Comparison of ENCODE assay signal across 13 cellular contexts in genomic region chr20:4896119-4896700, GRCh38.
DNase-seq lines count a peak whose midpoint lies in the region; ATAC-seq and TF ChIP-seq lines count a peak whose summit lies in the region.
"Had no signal": no experiment of that assay in that cellular context is flagged by ENCODE, and none has a peak within 500 bp of the region (broad histone marks: within the 10 kb centered on the region; RNA-seq: fewer than 3 reads in every experiment).

No MANE protein-coding gene starts in this region.

- TF ChIP-seq CTCF in PC-3 (conservative IDR thresholded peaks at IDR 0.05; ENCODE audit: low read depth, low read length) (no peak), GM10266 (IDR thresholded peaks at IDR 0.05; ENCODE audit: control insufficient read depth, insufficient read depth, low read depth, missing control alignments) (no peak)

- H3K27me3 ChIP-seq in H7 (ENCODE audit: control insufficient read depth, insufficient read depth, low read length) (no peaks in the 10 kb centered on the region), PC-3 (ENCODE audit: low read length) (no peaks in the 10 kb centered on the region), iPS-18a (ENCODE audit: control insufficient read depth, insufficient read depth, low read length) (no peaks in the 10 kb centered on the region)
- H3K27me3 ChIP-seq: BE2C had no signal

- H3K36me3 ChIP-seq in H7 (replicated peaks; ENCODE audit: control insufficient read depth, insufficient read depth, low read length) (no peaks in the 10 kb centered on the region), PC-3 (ENCODE audit: low read depth, low read length) (peaks cover 7% of the 10 kb centered on the region; the same call in 1 of the 2 replicates), iPS-18a (ENCODE audit: control insufficient read depth, low read depth, low read length) (no peaks in the 10 kb centered on the region)
- H3K36me3 ChIP-seq: BE2C had no signal

- no peaks in the 10 kb centered on the region for H3K9me3 Mint-ChIP-seq in stimulated activated naive B cell treated with anti-CD40 and anti-IgM and Interleukin-4, amounts not matched to agents 10 μg/mL and 1 μg/mL and 100 μg/mL, for 72 hours

- H4K20me1 ChIP-seq in PC-3 (ENCODE audit: low read length): no peaks in the 10 kb centered on the region

- ATAC-seq in PC-3 (no peak), HG02884 (IDR thresholded peaks at IDR 0.05; ENCODE audit: unreplicated experiment) (no peak)
- no peak for ATAC-seq in stimulated activated naive B cell treated with anti-CD40 and anti-IgM and Interleukin-4, amounts not matched to agents 10 μg/mL and 1 μg/mL and 100 μg/mL, for 72 hours (replicated peaks)

- no peaks in the 10 kb centered on the region for H3K27me3 Mint-ChIP-seq in stimulated activated naive B cell treated with anti-CD40 and anti-IgM and Interleukin-4, amounts not matched to agents 10 μg/mL and 1 μg/mL and 100 μg/mL, for 72 hours

- no TSS peak for BruUV-seq in PC-3 (replicated peaks; lab: Mats Ljungman, UMichigan)

- POLR2A ChIA-PET in PC-3 (lab: Charles Lee; ENCODE audit: unreplicated experiment): no interaction called here

- CTCF ChIA-PET in PC-3 (lab: Charles Lee): no interaction called here

- peaks cover 41 to 58% of the 10 kb centered on the region in 2 donors for H3K4me1 Mint-ChIP-seq in stimulated activated naive B cell treated with anti-CD40 and anti-IgM and Interleukin-4, amounts not matched to agents 10 μg/mL and 1 μg/mL and 100 μg/mL, for 72 hours

- peaks cover 57 to 75% of the 10 kb centered on the region in 2 donors for H3K36me3 Mint-ChIP-seq in stimulated activated naive B cell treated with anti-CD40 and anti-IgM and Interleukin-4, amounts not matched to agents 10 μg/mL and 1 μg/mL and 100 μg/mL, for 72 hours

- no peaks in the 10 kb centered on the region for H3K79me2 ChIP-seq in PC-3 (ENCODE audit: low read length)

- H3K4me2 ChIP-seq in PC-3 (ENCODE audit: low read length): no peak overlapping the region

- no peaks in the 10 kb centered on the region for H3K9me2 ChIP-seq in PC-3 (replicated peaks; ENCODE audit: low read length)

- peaks cover 44% of the 10 kb centered on the region for H3K4me1 ChIP-seq in PC-3 (ENCODE audit: insufficient read depth, low read length)
- H3K4me1 ChIP-seq in iPS-18a (ENCODE audit: control insufficient read depth, low read depth, low read length): peaks cover 17% of the 10 kb centered on the region
- H3K4me1 ChIP-seq: BE2C had no signal

- H3K9me3 ChIP-seq in PC-3 (ENCODE audit: low read length): no peaks in the 10 kb centered on the region
- H3K9me3 ChIP-seq in iPS-18a (ENCODE audit: control insufficient read depth, low read depth, low read length): no peaks in the 10 kb centered on the region
- H3K9me3 ChIP-seq: BE2C had no signal

- H3K4me3 ChIP-seq in H7 (ENCODE audit: insufficient read depth, low read depth, low read length) (no peak overlapping the region), PC-3 (ENCODE audit: low read length) (no peak overlapping the region), iPS-18a (ENCODE audit: low read length) (no peak overlapping the region)

- H3K27ac Mint-ChIP-seq in stimulated activated naive B cell treated with anti-CD40 and anti-IgM and Interleukin-4, amounts not matched to agents 10 μg/mL and 1 μg/mL and 100 μg/mL, for 72 hours: peak overlapping the region; percentile 89

- H2AFZ ChIP-seq in PC-3 (ENCODE audit: low read length): no peak overlapping the region

- H3K9ac ChIP-seq in PC-3 (ENCODE audit: low read length) (peak overlapping the region; percentile 62; the same call in 1 of the 2 replicates), iPS-18a (ENCODE audit: low read length) (peak overlapping the region; percentile 5)

- intact Hi-C loops in PC-3 (cut with micrococcal nuclease): no loop called here

- H3F3A ChIP-seq in PC-3 (ENCODE audit: low read length, unreplicated experiment): no peaks in the 10 kb centered on the region

- no peak overlapping the region for H3K4me3 Mint-ChIP-seq in stimulated activated naive B cell treated with anti-CD40 and anti-IgM and Interleukin-4, amounts not matched to agents 10 μg/mL and 1 μg/mL and 100 μg/mL, for 72 hours

- H3K27ac ChIP-seq in PC-3 (ENCODE audit: low read length) (peak overlapping the region; percentile 83), iPS-18a (ENCODE audit: low read length) (no peak overlapping the region)

- peak; percentile 62 for DNase-seq in H7
- no peak for DNase-seq in PC-3
- DNase-seq in stimulated activated naive B cell treated with anti-CD40 and anti-IgM and Interleukin-4, amounts not matched to agents 10 μg/mL and 1 μg/mL and 100 μg/mL, for 72 hours: no peak
- no peak for DNase-seq in GM10266 (ENCODE audit: extremely low spot score)
- no peak for DNase-seq in AG08396 (ENCODE audit: low spot score)
- DNase-seq: BE2C, DMS 273 treated with DMSO at 0.1 percent for 48 hours, NCI-H1048, NCI-H1694 treated with DMSO at 0.1 percent for 48 hours, NCI-H446 treated with DMSO at 0.1 percent for 48 hours, NCI-H774 had no signal
